Comparison of ENCODE assay signal across 14 cellular contexts in genomic region chr4:159035570-159035969, GRCh38.
DNase-seq lines count a peak whose midpoint lies in the region; ATAC-seq lines count a peak whose summit lies in the region.
"Had no signal": no experiment of that assay in that cellular context is flagged by ENCODE, and none has a peak within 500 bp of the region (broad histone marks: within the 10 kb centered on the region; RNA-seq: fewer than 3 reads in every experiment).

No MANE protein-coding gene starts in this region.

- peak; percentile 51 for ATAC-seq in GM18499 (IDR thresholded peaks at IDR 0.05; ENCODE audit: insufficient read depth, unreplicated experiment)
- ATAC-seq in GM19397 (IDR thresholded peaks at IDR 0.05; ENCODE audit: unreplicated experiment), result peak; percentile 63
- peak; percentile 79 for ATAC-seq in HG02763 (IDR thresholded peaks at IDR 0.05; ENCODE audit: unreplicated experiment)
- ATAC-seq in HG03565 (IDR thresholded peaks at IDR 0.05; ENCODE audit: unreplicated experiment), result peak; percentile 60
- ATAC-seq: naive thymus-derived CD8-positive, alpha-beta T cell; PC-3; stimulated activated naive CD8-positive, alpha-beta T cell treated with anti-CD3 and anti-CD28 coated beads, Interleukin-15, Interleukin-2, amounts not matched to agents 100 U/mL and 50 U/mL, for 24 hours had no signal

- DNase-seq in NCI-H2227 treated with DMSO at 0.1 percent for 48 hours (lab: John Stamatoyannopoulos, UW), result no peak
- DNase-seq in activated CD8-positive, alpha-beta memory T cell treated with anti-CD3 and anti-CD28 coated beads, Interleukin-2, amount 50 U/mL, for 4 hours, result no peak
- DNase-seq in stimulated activated CD4-positive, alpha-beta T cell treated with anti-CD3 and anti-CD28 coated beads, Interleukin-2, amount 100 ng/mL, for 24 hours, result no peak
- no peak for DNase-seq in activated naive CD4-positive, alpha-beta T cell treated with anti-CD3 and anti-CD28 coated beads, Interleukin-2, amount 50 U/mL, for 16 hours
- DNase-seq: activated CD4-positive, CD25-positive, alpha-beta regulatory T cell treated with anti-CD3 and anti-CD28 coated beads, Interleukin-2, amount 50 U/mL, for 72 hours; activated T-cell treated with anti-CD3 and anti-CD28 coated beads, Interleukin-2, amount 50 U/mL, for 24 hours; anterior cingulate cortex; naive thymus-derived CD8-positive, alpha-beta T cell; PC-3; stimulated activated naive CD8-positive, alpha-beta T cell treated with anti-CD3 and anti-CD28 coated beads, Interleukin-15, Interleukin-2, amounts not matched to agents 100 U/mL and 50 U/mL, for 24 hours had no signal
